In the genomic region with DNA sequence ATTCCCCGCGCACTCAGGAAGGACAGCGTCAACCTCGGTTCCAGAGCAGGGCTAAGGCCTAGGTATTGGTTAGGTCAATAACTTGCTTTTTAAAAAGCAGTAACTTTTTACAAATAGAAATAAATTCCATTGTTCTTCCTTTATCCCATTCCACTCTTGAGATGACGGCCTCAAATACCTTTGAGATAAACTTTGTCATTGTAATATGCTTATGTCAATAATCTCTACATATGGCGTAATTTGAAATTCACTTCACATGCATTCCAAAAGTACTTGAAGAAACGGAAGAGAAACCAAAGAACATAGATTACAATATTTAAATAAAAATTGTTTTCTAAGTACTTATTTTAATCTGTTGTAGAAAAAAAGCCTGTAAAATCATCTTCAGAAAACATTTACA, we compare ENCODE assay signal across 31 cellular contexts. TPM values are rescaled to one million over a fixed set of nuclear protein-coding genes. Genes with fewer than 3 reads are reported as not detected.
"Had no signal": no experiment of that assay in that cellular context is flagged by ENCODE, and none has a peak within 500 bp of the region (broad histone marks: within the 10 kb centered on the region; RNA-seq: fewer than 3 reads in every experiment).

No MANE protein-coding gene starts in this region.

- H3K9me3 Mint-ChIP-seq: mesothelial cell of epicardium had no signal

- H3K27ac ChIP-seq: coronary artery, dorsolateral prefrontal cortex, epithelial cell of prostate, esophagus squamous epithelium, gastroesophageal sphincter, heart right ventricle, left lung, lower lobe of right lung had no signal

- DNase-seq: dermis blood vessel endothelial cell; dorsolateral prefrontal cortex; effector CD4-positive, alpha-beta T cell; effector memory CD4-positive, alpha-beta T cell; erythroblast; esophagus squamous epithelium; foreskin fibroblast; foreskin melanocyte; head of caudate nucleus; heart right ventricle; hippocampal formation; kidney; kidney glomerular epithelial cell; left cardiac atrium; left lung; left ventricle myocardium superior; lower lobe of right lung; mesenchymal stem cell; mucosa of descending colon; naive B cell; naive thymus-derived CD8-positive, alpha-beta T cell had no signal

- H3K4me3 ChIP-seq: coronary artery, dorsolateral prefrontal cortex, esophagus squamous epithelium, gastroesophageal sphincter, heart right ventricle, left lung, lower lobe of right lung, mucosa of descending colon had no signal

- H3K27ac Mint-ChIP-seq: mesothelial cell of epicardium; naive B cell; naive thymus-derived CD8-positive, alpha-beta T cell had no signal

- H3K27me3 Mint-ChIP-seq: naive B cell; naive thymus-derived CD8-positive, alpha-beta T cell had no signal

- ATAC-seq: esophagus mucosa; gastroesophageal sphincter; heart right ventricle; left cardiac atrium; left lung; left ventricle myocardium superior; mucosa of descending colon; naive thymus-derived CD8-positive, alpha-beta T cell had no signal

- H3K27me3 ChIP-seq: dorsolateral prefrontal cortex, esophagus squamous epithelium, gastroesophageal sphincter, heart right ventricle, left lung had no signal

- H3K4me3 Mint-ChIP-seq: mesothelial cell of epicardium; naive B cell; naive thymus-derived CD8-positive, alpha-beta T cell had no signal

RNA-seq across cellular contexts. Expression of a gene that starts 47.3 kb away (rescaled TPM):
- total RNA-seq: chondrocyte; dermis blood vessel endothelial cell; esophagus mucosa; esophagus squamous epithelium; gastroesophageal sphincter; heart right ventricle; kidney; left cardiac atrium; left lung; left ventricle myocardium superior; lower leg skin; lower lobe of right lung; lung microvascular endothelial cell; mesenteric fat pad; mesothelial cell of epicardium; mucosa of descending colon; myocyte; naive thymus-derived CD8-positive, alpha-beta T cell had no signal
